Comparison of ENCODE assay signal across 31 cellular contexts in the genomic region with DNA sequence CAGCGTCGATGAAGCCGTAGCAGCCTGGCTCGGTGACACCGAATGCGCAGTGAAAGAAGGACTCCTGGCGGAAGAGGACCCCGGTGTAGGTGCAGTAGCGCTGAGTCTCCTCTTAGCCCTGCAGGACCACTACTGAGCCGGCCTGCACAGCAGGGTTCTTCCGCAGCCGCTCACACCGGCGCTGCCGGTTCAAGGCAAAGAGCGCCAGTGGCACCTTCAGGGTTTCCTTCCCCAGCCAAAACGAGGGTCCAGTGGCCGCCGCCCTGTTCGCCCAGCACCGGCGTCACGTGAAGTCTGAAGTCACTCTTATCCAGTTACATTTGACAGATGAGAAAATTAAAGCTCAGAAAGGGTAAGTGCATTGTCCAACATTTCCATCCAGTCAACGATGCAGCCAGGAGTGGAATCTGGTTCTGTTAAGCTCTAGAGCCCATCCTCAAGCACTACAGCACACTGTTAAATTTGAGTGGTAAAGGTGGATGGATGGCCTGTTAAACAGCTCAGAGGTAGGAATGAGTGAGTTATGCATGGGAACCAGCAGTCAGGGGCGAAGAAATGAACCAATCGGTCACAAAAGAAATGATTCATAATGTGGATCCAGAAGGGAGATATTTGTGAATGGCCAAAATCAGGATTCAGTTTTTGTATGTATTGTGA. TPM values are rescaled to one million over a fixed set of nuclear protein-coding genes. Genes with fewer than 3 reads are reported as not detected.
"Had no signal": no experiment of that assay in that cellular context is flagged by ENCODE, and none has a peak within 500 bp of the region (broad histone marks: within the 10 kb centered on the region; RNA-seq: fewer than 3 reads in every experiment).

No MANE protein-coding gene starts in this region.

- H3K36me3 ChIP-seq: brain microvascular endothelial cell, SJCRH30 had no signal

- H3K9me3 ChIP-seq: SJCRH30 had no signal

- H3K9me3 Mint-ChIP-seq: activated CD4-positive, alpha-beta T cell treated with anti-CD3 and anti-CD28 coated beads, Interleukin-2, amount 10 ng/mL, durations not matched to agents 7 days and 5 days; activated CD8-positive, alpha-beta T cell treated with anti-CD3 and anti-CD28 coated beads for 36 hours; activated T-helper 1 cell treated with anti-CD3 and anti-CD28 coated beads, Interleukin-12 subunit alpha, Interleukin-12 subunit beta, Interleukin-2, Interleukin-4 antibody, amounts not matched to agents 30 ng/mL and 10 ng/mL and 1 ng/mL, durations not matched to agents 14 hours and 24 hours and 36 hours had no signal

- ATAC-seq: activated CD8-positive, alpha-beta T cell treated with anti-CD3 and anti-CD28 coated beads for 36 hours; K562; Panc1 had no signal

- H3K27ac Mint-ChIP-seq: activated CD4-positive, alpha-beta T cell treated with anti-CD3 and anti-CD28 coated beads, Interleukin-2, amount 10 ng/mL, durations not matched to agents 7 days and 5 days; activated CD8-positive, alpha-beta T cell treated with anti-CD3 and anti-CD28 coated beads for 36 hours; activated naive CD8-positive, alpha-beta T cell treated with anti-CD3 and anti-CD28 coated beads for 36 hours; activated T-helper 1 cell treated with anti-CD3 and anti-CD28 coated beads, Interleukin-12 subunit alpha, Interleukin-12 subunit beta, Interleukin-2, Interleukin-4 antibody, amounts not matched to agents 30 ng/mL and 10 ng/mL and 1 ng/mL, durations not matched to agents 14 hours and 24 hours and 36 hours had no signal

- DNase-seq: activated CD4-positive, alpha-beta T cell treated with anti-CD3 and anti-CD28 coated beads, Interleukin-2, amount 10 ng/mL, durations not matched to agents 7 days and 5 days; activated CD8-positive, alpha-beta T cell treated with anti-CD3 and anti-CD28 coated beads for 36 hours; activated effector memory CD4-positive, alpha-beta T cell treated with Interleukin-2 at 50 U/mL for 16 hours; activated naive CD4-positive, alpha-beta T cell treated with anti-CD3 and anti-CD28 coated beads, Interleukin-2, amount 50 U/mL, for 16 hours; activated naive CD8-positive, alpha-beta T cell treated with anti-CD3 and anti-CD28 coated beads for 36 hours; activated T-cell treated with anti-CD3 and anti-CD28 coated beads, Interleukin-2, amount 50 U/mL, for 1 hour; amniotic stem cell; aorta; brain microvascular endothelial cell; central memory CD4-positive, alpha-beta T cell; NCI-H1105; NCI-H1417 treated with DMSO at 0.1 percent for 48 hours; NCI-H1694; NCI-H1930; NCI-H2107; NCI-H2171; NCI-H510A; NCI-H526; NCI-H748 treated with DMSO at 0.1 percent for 48 hours; SHP77; SJCRH30 had no signal

- H3K4me3 Mint-ChIP-seq: activated CD4-positive, alpha-beta T cell treated with anti-CD3 and anti-CD28 coated beads, Interleukin-2, amount 10 ng/mL, durations not matched to agents 7 days and 5 days; activated CD8-positive, alpha-beta T cell treated with anti-CD3 and anti-CD28 coated beads for 36 hours; activated naive CD8-positive, alpha-beta T cell treated with anti-CD3 and anti-CD28 coated beads for 36 hours; activated T-helper 1 cell treated with anti-CD3 and anti-CD28 coated beads, Interleukin-12 subunit alpha, Interleukin-12 subunit beta, Interleukin-2, Interleukin-4 antibody, amounts not matched to agents 30 ng/mL and 10 ng/mL and 1 ng/mL, durations not matched to agents 14 hours and 24 hours and 36 hours had no signal

- H3K27me3 ChIP-seq: brain microvascular endothelial cell, SJCRH30 had no signal

- H3K4me3 ChIP-seq: K562, SJCRH30, SK-N-MC had no signal

- H3K27ac ChIP-seq: brain microvascular endothelial cell, SJCRH30, SK-N-MC had no signal

- H3K36me3 Mint-ChIP-seq: activated naive CD8-positive, alpha-beta T cell treated with anti-CD3 and anti-CD28 coated beads for 36 hours had no signal

- H3K4me1 Mint-ChIP-seq: activated CD4-positive, alpha-beta T cell treated with anti-CD3 and anti-CD28 coated beads, Interleukin-2, amount 10 ng/mL, durations not matched to agents 7 days and 5 days; activated naive CD8-positive, alpha-beta T cell treated with anti-CD3 and anti-CD28 coated beads for 36 hours had no signal

- H3K4me1 ChIP-seq: SJCRH30 had no signal

RNA-seq across cellular contexts. Expression of a gene that starts 50.2 kb away (rescaled TPM):
- total RNA-seq: activated CD4-positive, alpha-beta T cell treated with anti-CD3 and anti-CD28 coated beads, Interleukin-2, amount 10 ng/mL, durations not matched to agents 7 days and 5 days; activated CD8-positive, alpha-beta memory T cell treated with anti-CD3 and anti-CD28 coated beads for 36 hours; activated CD8-positive, alpha-beta T cell treated with anti-CD3 and anti-CD28 coated beads for 36 hours; activated naive CD8-positive, alpha-beta T cell treated with anti-CD3 and anti-CD28 coated beads for 36 hours; activated T-helper 1 cell treated with anti-CD3 and anti-CD28 coated beads, Interleukin-12 subunit alpha, Interleukin-12 subunit beta, Interleukin-2, Interleukin-4 antibody, amounts not matched to agents 30 ng/mL and 10 ng/mL and 1 ng/mL, durations not matched to agents 14 hours and 24 hours and 36 hours; aorta; cerebellum; K562; M059J; RPMI7951; SJCRH30; T-helper 1 cell treated with Interleukin-12 subunit alpha and Interleukin-12 subunit beta and Interleukin-4 antibody, amounts not matched to agents 30 ng/mL and 1 ng/mL, for 36 hours; T-helper 2 cell treated with Interferon-gamma antibody and Interleukin-4, amounts not matched to agents 100 ng/mL and 5 ng/mL, for 36 hours had no signal
- polyA plus RNA-seq: aorta, K562 had no signal
